Comparison of ENCODE assay signal across 9 cellular contexts in the genomic region with DNA sequence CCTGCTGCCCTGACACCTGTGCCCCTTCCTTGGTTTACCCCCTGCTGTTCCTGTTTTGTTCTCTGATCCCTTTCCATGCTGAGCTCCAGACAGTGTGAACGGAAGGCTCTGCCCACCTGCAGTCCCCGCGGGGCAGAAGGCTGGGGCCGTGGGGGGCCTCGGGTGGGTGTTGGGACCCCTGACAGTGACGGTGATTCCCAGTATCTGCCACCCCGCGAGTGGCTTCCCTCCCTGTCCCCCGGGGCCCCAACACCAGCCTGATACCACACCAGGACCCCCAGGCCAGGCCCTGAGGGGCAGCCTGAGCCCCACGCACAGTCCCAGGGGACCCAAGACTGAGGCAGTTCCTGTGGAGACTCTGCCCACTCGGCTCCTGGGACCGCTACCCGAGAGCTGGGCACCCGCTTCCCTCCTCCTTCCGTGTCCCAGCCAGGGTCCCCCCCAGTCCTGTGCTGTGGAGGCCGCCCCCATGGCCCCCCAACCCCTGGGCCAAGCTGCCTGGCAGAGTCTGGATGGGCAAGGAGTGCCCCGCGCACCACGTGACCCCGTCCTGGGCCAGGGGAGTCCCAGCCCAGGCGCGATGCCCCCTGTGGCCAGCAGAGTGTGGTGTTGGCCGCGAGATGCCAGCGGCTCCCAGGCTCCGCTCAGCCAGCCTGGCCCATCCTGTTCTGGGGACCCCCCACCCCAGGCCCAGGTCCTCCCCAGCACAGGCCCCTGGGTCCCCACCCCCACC. TPM values are rescaled to one million over a fixed set of nuclear protein-coding genes. Genes with fewer than 3 reads are reported as not detected.
A peak's percentile ranks its signal among the peaks of the same experiment; 100 is the strongest.
DNase-seq lines count a peak whose midpoint lies in the region; ATAC-seq and TF ChIP-seq lines count a peak whose summit lies in the region.
"Had no signal": no experiment of that assay in that cellular context is flagged by ENCODE, and none has a peak within 500 bp of the region (broad histone marks: within the 10 kb centered on the region; RNA-seq: fewer than 3 reads in every experiment).

No MANE protein-coding gene starts in this region.

- H3K4me3 Mint-ChIP-seq in activated CD4-positive, alpha-beta T cell treated with anti-CD3 and anti-CD28 coated beads, Interleukin-2, amount 10 ng/mL, durations not matched to agents 7 days and 5 days = no peak overlapping the region
- H3K4me3 Mint-ChIP-seq in endothelial cell (ENCODE audit: unreplicated experiment) = no peak overlapping the region
- H3K4me3 Mint-ChIP-seq: central memory CD8-positive, alpha-beta T cell had no signal

- H3K36me3 ChIP-seq in mucosa of descending colon (ENCODE audit: low read depth) (no peaks in the 10 kb centered on the region), suprapubic skin (no peaks in the 10 kb centered on the region)

- no peak for TF ChIP-seq EP300 in suprapubic skin (IDR thresholded peaks at IDR 0.05)

- H3K4me3 ChIP-seq in mucosa of descending colon (no peak overlapping the region), suprapubic skin (no peak overlapping the region)

- no peak overlapping the region for H3K27ac ChIP-seq in suprapubic skin

- POLR2A ChIA-PET in activated CD4-positive, alpha-beta T cell treated with anti-CD3 and anti-CD28 coated beads, Interleukin-2, amount 10 ng/mL, durations not matched to agents 7 days and 5 days (lab: Charles Lee) = no interaction called here

- intact Hi-C loops in mucosa of descending colon (cut with DNase I, micrococcal nuclease) = no loop called here

- TF ChIP-seq CTCF in endothelial cell (IDR thresholded peaks at IDR 0.05; ENCODE audit: unreplicated experiment) (peak; percentile 81), mucosa of descending colon (IDR thresholded peaks at IDR 0.05) (peak; percentile 57), suprapubic skin (IDR thresholded peaks at IDR 0.05) (peak; percentile 20 to 61)

- ATAC-seq in mucosa of descending colon (peak; percentile 72), HG03378 (IDR thresholded peaks at IDR 0.05; ENCODE audit: unreplicated experiment) (no peak)

- H3K27me3 ChIP-seq in suprapubic skin = peaks cover 97% of the 10 kb centered on the region

- no peaks in the 10 kb centered on the region for H3K36me3 Mint-ChIP-seq in activated CD4-positive, alpha-beta T cell treated with anti-CD3 and anti-CD28 coated beads, Interleukin-2, amount 10 ng/mL, durations not matched to agents 7 days and 5 days (ENCODE audit: low read depth)
- H3K36me3 Mint-ChIP-seq in endothelial cell (ENCODE audit: low read depth, unreplicated experiment) = no peaks in the 10 kb centered on the region

- CTCF ChIA-PET in activated CD4-positive, alpha-beta T cell treated with anti-CD3 and anti-CD28 coated beads, Interleukin-2, amount 10 ng/mL, durations not matched to agents 7 days and 5 days (lab: Charles Lee) = no interaction called here

- H3K9me3 Mint-ChIP-seq in activated CD4-positive, alpha-beta T cell treated with anti-CD3 and anti-CD28 coated beads, Interleukin-2, amount 10 ng/mL, durations not matched to agents 7 days and 5 days = no peaks in the 10 kb centered on the region
- H3K9me3 Mint-ChIP-seq in endothelial cell (ENCODE audit: unreplicated experiment) = no peaks in the 10 kb centered on the region
- H3K9me3 Mint-ChIP-seq: central memory CD8-positive, alpha-beta T cell had no signal

- H3K4me1 ChIP-seq in mucosa of descending colon (ENCODE audit: low read depth) = peaks cover 4% of the 10 kb centered on the region
- H3K4me1 ChIP-seq in suprapubic skin = peaks cover 20% of the 10 kb centered on the region

- DNase-seq in NCI-H2029 (lab: John Stamatoyannopoulos, UW) = peak; percentile 36
- no peak for DNase-seq in NCI-H2029 treated with DMSO at 0.1 percent for 48 hours (lab: John Stamatoyannopoulos, UW)
- peak; percentile 45 for DNase-seq in NCI-H1092 (lab: John Stamatoyannopoulos, UW)
- peak; percentile 16 for DNase-seq in activated CD4-positive, alpha-beta T cell treated with anti-CD3 and anti-CD28 coated beads, Interleukin-2, amount 10 ng/mL, durations not matched to agents 7 days and 5 days
- peak; percentile 87 for DNase-seq in endothelial cell (ENCODE audit: low spot score)
- peak in 2 of 3 donors; percentile 67 to 71 for DNase-seq in mucosa of descending colon
- DNase-seq in suprapubic skin (ENCODE audit: low spot score in 2 of 2) = no peak

- no peaks in the 10 kb centered on the region for H3K4me1 Mint-ChIP-seq in activated CD4-positive, alpha-beta T cell treated with anti-CD3 and anti-CD28 coated beads, Interleukin-2, amount 10 ng/mL, durations not matched to agents 7 days and 5 days
- H3K4me1 Mint-ChIP-seq in endothelial cell (ENCODE audit: unreplicated experiment) = no peaks in the 10 kb centered on the region
- H3K4me1 Mint-ChIP-seq: central memory CD8-positive, alpha-beta T cell had no signal

- TF ChIP-seq POLR2A in suprapubic skin (IDR thresholded peaks at IDR 0.05) = no peak

- H3K27ac Mint-ChIP-seq in activated CD4-positive, alpha-beta T cell treated with anti-CD3 and anti-CD28 coated beads, Interleukin-2, amount 10 ng/mL, durations not matched to agents 7 days and 5 days = no peak overlapping the region
- no peak overlapping the region for H3K27ac Mint-ChIP-seq in endothelial cell (ENCODE audit: unreplicated experiment)

- H3K27me3 Mint-ChIP-seq in activated CD4-positive, alpha-beta T cell treated with anti-CD3 and anti-CD28 coated beads, Interleukin-2, amount 10 ng/mL, durations not matched to agents 7 days and 5 days = peaks cover 3% of the 10 kb centered on the region
- H3K27me3 Mint-ChIP-seq in endothelial cell (ENCODE audit: unreplicated experiment) = no peaks in the 10 kb centered on the region

- H3K9me3 ChIP-seq in mucosa of descending colon (no peaks in the 10 kb centered on the region), suprapubic skin (no peaks in the 10 kb centered on the region)

- WGBS in suprapubic skin = 20% methylated on average over 1 of the region's 26 CpGs

RNA-seq across cellular contexts. Expression of gene C1QTNF8, which starts 10.0 kb away (rescaled TPM):
- total RNA-seq in activated CD4-positive, alpha-beta T cell treated with anti-CD3 and anti-CD28 coated beads, Interleukin-2, amount 10 ng/mL, durations not matched to agents 7 days and 5 days = not detected
- not detected for total RNA-seq in endothelial cell (ENCODE audit: unreplicated experiment)
- total RNA-seq in mucosa of descending colon = not detected
- not detected for total RNA-seq in suprapubic skin

RNA-seq across cellular contexts. Expression of gene SSTR5, which starts 33.5 kb away (rescaled TPM):
- total RNA-seq in activated CD4-positive, alpha-beta T cell treated with anti-CD3 and anti-CD28 coated beads, Interleukin-2, amount 10 ng/mL, durations not matched to agents 7 days and 5 days = not detected
- total RNA-seq in endothelial cell (ENCODE audit: unreplicated experiment) (not detected), mucosa of descending colon (not detected), suprapubic skin (1 to 10 TPM in 1 of 4 donors, not detected in 3; 1.5 TPM)

RNA-seq across cellular contexts. Expression of gene CACNA1H, which starts 46.9 kb away (rescaled TPM):
- total RNA-seq in activated CD4-positive, alpha-beta T cell treated with anti-CD3 and anti-CD28 coated beads, Interleukin-2, amount 10 ng/mL, durations not matched to agents 7 days and 5 days = 1 to 10 TPM; 3.2 to 3.6 TPM
- total RNA-seq in endothelial cell (ENCODE audit: unreplicated experiment) (3.4 TPM), mucosa of descending colon (100 to 1,000 TPM in 1 of 3 donors, 1 to 10 TPM in 2; 6.0 to 160 (median 9.5) TPM), suprapubic skin (100 to 1,000 TPM in 1 of 4 donors, 10 to 100 TPM in 3; 19.4 to 167 (median 38.4) TPM)

Comparison
In these comparisons a context has a peak if more than half of its experiments do, and no peak if none do; other contexts are left out.
1. DNase-seq: peak in NCI-H2029 (single experiment), NCI-H1092 (single experiment), activated CD4-positive, alpha-beta T cell treated with anti-CD3 and anti-CD28 coated beads, Interleukin-2, amount 10 ng/mL, durations not matched to agents 7 days and 5 days (single experiment), endothelial cell (single experiment) and mucosa of descending colon (2 of 3); none in NCI-H2029 treated with DMSO at 0.1 percent for 48 hours (single experiment) and suprapubic skin (0 of 2).
2. Peak in every context shown above with its lines, with median percentiles within 50 percentile points of each other: CTCF ChIP-seq.